Comparison of ENCODE assay signal across 16 cellular contexts in the genomic region with DNA sequence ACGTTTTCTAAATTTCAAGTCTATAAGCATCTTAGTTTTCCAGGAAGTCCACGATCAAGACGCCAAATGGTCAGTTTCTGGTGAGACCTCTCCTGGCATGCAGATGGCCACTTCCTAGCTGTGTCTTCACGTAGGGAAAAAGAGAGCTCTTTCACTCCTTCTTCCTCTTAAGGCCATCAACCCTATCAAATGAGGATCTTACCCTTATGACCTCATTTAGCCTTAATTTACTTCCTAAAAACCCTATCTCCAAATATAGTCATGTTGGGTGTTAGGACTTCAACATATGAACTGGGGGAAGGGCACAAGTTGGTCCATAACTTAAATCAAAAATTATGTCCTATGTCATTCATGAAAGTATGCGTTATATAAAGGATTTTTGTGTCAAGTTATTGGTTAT.
"Had no signal": no experiment of that assay in that cellular context is flagged by ENCODE, and none has a peak within 500 bp of the region (broad histone marks: within the 10 kb centered on the region; RNA-seq: fewer than 3 reads in every experiment).

No MANE protein-coding gene starts in this region.

- ATAC-seq: activated T-cell treated with anti-CD3 and anti-CD28 coated beads, Interleukin-2, amount 50 U/mL, for 72 hours; left lobe of liver had no signal

- DNase-seq: activated CD4-positive, alpha-beta T cell treated with anti-CD3 and anti-CD28 coated beads, Interleukin-2, amount 50 U/mL, for 1 hour; activated CD4-positive, CD25-positive, alpha-beta regulatory T cell treated with anti-CD3 and anti-CD28 coated beads, Interleukin-2, amount 50 U/mL, for 72 hours; activated CD8-positive, alpha-beta memory T cell treated with anti-CD3 and anti-CD28 coated beads, Interleukin-2, amount 50 U/mL, for 4 hours; activated effector memory CD4-positive, alpha-beta T cell treated with anti-CD3 and anti-CD28 coated beads, Interleukin-2, amount 50 U/mL, for 16 hours; activated naive CD4-positive, alpha-beta T cell treated with anti-CD3 and anti-CD28 coated beads, Interleukin-2, amount 50 U/mL, for 16 hours; activated T-cell treated with anti-CD3 and anti-CD28 coated beads, Interleukin-2, amount 50 U/mL, for 72 hours; colonic mucosa; kidney; midbrain; nephron progenitor cell; occipital lobe; posterior cingulate gyrus; retina; spleen; stimulated activated naive CD4-positive, alpha-beta T cell had no signal
